Comparison of ENCODE assay signal across 8 cellular contexts in the genomic region with DNA sequence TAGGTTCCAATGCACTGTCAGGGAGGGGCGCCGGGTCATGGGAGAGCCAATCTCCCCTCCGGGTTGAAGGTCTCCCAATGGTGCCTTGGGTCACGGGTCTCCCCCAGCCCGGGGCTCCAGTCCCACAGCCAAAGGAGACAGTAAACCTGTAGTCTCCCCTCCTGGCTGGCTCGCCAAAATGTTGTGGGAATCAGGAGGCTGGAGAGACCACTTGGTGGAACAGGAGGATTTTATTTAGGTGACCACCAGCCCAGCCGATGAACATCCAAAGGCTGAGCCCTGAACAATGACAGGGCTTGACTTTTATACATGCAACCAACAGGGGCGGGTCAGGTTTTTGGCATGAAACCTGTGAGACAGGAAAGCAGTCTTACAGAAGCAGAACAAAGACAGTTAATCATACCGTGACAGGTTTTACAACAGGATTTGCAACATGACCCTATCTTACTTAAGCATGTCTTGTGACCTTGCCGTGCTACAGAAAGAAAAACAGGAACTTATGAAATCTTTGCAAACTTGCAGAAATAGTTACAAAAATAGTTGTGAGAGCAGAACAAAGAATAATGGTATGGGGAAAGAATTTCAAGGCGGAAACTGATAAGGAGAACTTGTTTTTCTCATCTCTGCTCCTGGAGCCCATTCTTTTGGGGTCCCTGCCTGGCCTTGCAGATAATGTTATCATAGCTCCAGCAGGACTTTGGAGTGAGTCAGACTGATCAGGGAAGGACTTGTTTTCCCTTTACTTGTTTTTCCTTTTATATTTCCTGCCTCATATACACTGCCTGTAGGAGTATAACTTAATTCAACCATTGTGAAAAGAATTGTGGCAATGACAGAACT. TPM values are rescaled to one million over a fixed set of nuclear protein-coding genes. Genes with fewer than 3 reads are reported as not detected.
DNase-seq lines count a peak whose midpoint lies in the region; ATAC-seq, FAIRE-seq and TF ChIP-seq lines count a peak whose summit lies in the region.

No MANE protein-coding gene starts in this region.

- no peak for TF ChIP-seq CTCF in RWPE1 (conservative IDR thresholded peaks at IDR 0.05; ENCODE audit: low read depth)
- TF ChIP-seq CTCF in tibial nerve (IDR thresholded peaks at IDR 0.05), result no peak

- TF ChIP-seq POLR2A in tibial nerve (IDR thresholded peaks at IDR 0.05), result no peak

- peak overlapping the region; percentile 67 for H3K27ac ChIP-seq in RWPE1
- H3K27ac ChIP-seq in tibial nerve, result peak overlapping the region in 1 of 4 donors; percentile 47
- no peak overlapping the region for H3K27ac ChIP-seq in small intestine (ENCODE audit: low read depth in 1 of 2, low read length in 1 of 2)

- 70 to 91% methylated on average over 11 of the region's 11 CpGs for WGBS in tibial nerve, 2 donors
- 83 to 91% (median 84%) methylated on average over 11 of the region's 11 CpGs for WGBS in small intestine, 3 donors

- DNase-seq in NCI-H510A treated with DMSO at 0.1 percent for 48 hours (lab: John Stamatoyannopoulos, UW) (peak; percentile 4), NCI-H510A (lab: John Stamatoyannopoulos, UW) (no peak), RWPE1 (ENCODE audit: low spot score) (peak; percentile 54), globus pallidus (ENCODE audit: low spot score) (peak; percentile 8), tibial nerve (ENCODE audit: low spot score in 2 of 2) (peak in 1 of 2 donors; percentile 37), small intestine (no peak)

- TF ChIP-seq EP300 in tibial nerve (IDR thresholded peaks at IDR 0.05), result peak; percentile 41 to 81

- CTCF ChIA-PET in RWPE1 (lab: Yijun Ruan, JAX), result no interaction called here

- peaks cover 0 to 20% (median 3%) of the 10 kb centered on the region in 4 donors for H3K4me1 ChIP-seq in tibial nerve
- H3K4me1 ChIP-seq in small intestine (ENCODE audit: control insufficient read depth in 2 of 2, insufficient read depth in 1 of 2, low read depth in 1 of 2, low read length in 1 of 2), result no peaks in the 10 kb centered on the region

- POLR2A ChIA-PET in RWPE1 (lab: Yijun Ruan, JAX; ENCODE audit: low non-redundant PET), result no interaction called here

- no peaks in the 10 kb centered on the region for H3K27me3 ChIP-seq in tibial nerve
- H3K27me3 ChIP-seq in small intestine (ENCODE audit: control insufficient read depth in 2 of 2, insufficient read depth in 2 of 2, low read length in 2 of 2), result no peaks in the 10 kb centered on the region

- peaks cover 0 to 39% (median 0%) of the 10 kb centered on the region in 3 donors for H3K36me3 ChIP-seq in tibial nerve
- no peaks in the 10 kb centered on the region for H3K36me3 ChIP-seq in small intestine (ENCODE audit: control insufficient read depth in 2 of 2, insufficient read depth in 2 of 2, low read length in 2 of 2)

- H3K4me3 ChIP-seq in tibial nerve (no peak overlapping the region), small intestine (ENCODE audit: low read depth in 1 of 2, low read length in 2 of 2) (no peak overlapping the region)

- peaks cover 0 to 35% (median 0%) of the 10 kb centered on the region in 4 donors for H3K9me3 ChIP-seq in tibial nerve
- H3K9me3 ChIP-seq in small intestine (ENCODE audit: control insufficient read depth, low read depth), result no peaks in the 10 kb centered on the region

- ATAC-seq in HG03025 (IDR thresholded peaks at IDR 0.05; ENCODE audit: low FRiP score, unreplicated experiment) (no peak), HG02610 (IDR thresholded peaks at IDR 0.05; ENCODE audit: unreplicated experiment) (no peak)

- no peak for FAIRE-seq in small intestine (lab: Jason Lieb, UNC)

RNA-seq across cellular contexts. Expression of a gene that starts 7.1 kb away (rescaled TPM):
- total RNA-seq in tibial nerve, result 10 to 100 TPM; 19.2 to 33.9 (median 19.7) TPM
- polyA plus RNA-seq in small intestine, result 10 to 100 TPM in 1 of 3 donors, 1 to 10 TPM in 1, under 1 TPM in 1; 0.27 to 12.7 (median 4.5) TPM

RNA-seq across cellular contexts. Expression of a gene that starts 8.5 kb away (rescaled TPM):
- 10 to 100 TPM; 15.1 to 22.2 (median 15.4) TPM for total RNA-seq in tibial nerve
- polyA plus RNA-seq in small intestine, result 1 to 10 TPM in 1 of 3 donors, under 1 TPM in 2; 0.27 to 1.9 (median 0.67) TPM

Comparison
In these comparisons a context has a peak if more than half of its experiments do, and no peak if none do; other contexts are left out.
1. DNase-seq: peak in NCI-H510A treated with DMSO at 0.1 percent for 48 hours (single experiment), RWPE1 (single experiment) and globus pallidus (single experiment); none in NCI-H510A (single experiment) and small intestine (single experiment).